Comparison of ENCODE assay signal across 29 cellular contexts in the genomic region with DNA sequence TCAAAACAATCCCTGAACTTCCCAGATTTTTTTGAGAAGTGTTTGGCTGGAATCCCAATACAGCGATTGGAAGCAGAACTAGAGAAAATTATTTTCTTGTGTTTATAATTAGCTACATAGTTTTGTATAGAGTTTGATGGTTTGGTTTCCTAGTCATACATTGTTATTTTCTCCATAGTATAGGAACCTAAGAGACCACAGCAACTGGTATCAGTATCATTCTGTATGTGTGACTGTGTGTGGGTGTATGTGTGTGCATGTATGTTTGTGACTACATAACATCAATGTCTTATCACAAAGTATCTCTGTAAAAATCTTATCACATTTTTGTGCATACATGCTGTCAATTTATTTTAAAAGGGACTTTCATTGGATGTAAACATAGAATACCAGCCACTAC.
"Had no signal": no experiment of that assay in that cellular context is flagged by ENCODE, and none has a peak within 500 bp of the region (broad histone marks: within the 10 kb centered on the region; RNA-seq: fewer than 3 reads in every experiment).

No MANE protein-coding gene starts in this region.

- DNase-seq: activated CD4-positive, alpha-beta memory T cell treated with anti-CD3 and anti-CD28 coated beads for 36 hours; activated CD4-positive, alpha-beta T cell treated with anti-CD3 and anti-CD28 coated beads for 36 hours; activated CD4-positive, alpha-beta T cell treated with anti-CD3 and anti-CD28 coated beads, Interleukin-2, amount 10 ng/mL, durations not matched to agents 24 days and 14 days; activated CD4-positive, CD25-positive, alpha-beta regulatory T cell; activated CD4-positive, CD25-positive, alpha-beta regulatory T cell treated with anti-CD3 and anti-CD28 coated beads, Interleukin-2, amount 50 U/mL, for 72 hours; activated CD8-positive, alpha-beta memory T cell treated with anti-CD3 and anti-CD28 coated beads, Interleukin-2, amount 10 ng/mL, durations not matched to agents 7 days and 5 days; activated CD8-positive, alpha-beta memory T cell treated with anti-CD3 and anti-CD28 coated beads, Interleukin-2, amount 50 U/mL, for 4 hours; activated CD8-positive, alpha-beta T cell treated with anti-CD3 and anti-CD28 coated beads, Interleukin-2, amount 10 ng/mL, durations not matched to agents 7 days and 5 days; activated effector memory CD4-positive, alpha-beta T cell treated with anti-CD3 and anti-CD28 coated beads, Interleukin-2, amount 50 U/mL, for 16 hours; activated naive CD4-positive, alpha-beta T cell treated with anti-CD3 and anti-CD28 coated beads for 36 hours; activated naive CD8-positive, alpha-beta T cell treated with anti-CD3 and anti-CD28 coated beads for 36 hours; activated naive CD8-positive, alpha-beta T cell treated with anti-CD3 and anti-CD28 coated beads, Interleukin-2, amount 50 U/mL, for 24 hours; activated T-cell treated with anti-CD3 and anti-CD28 coated beads, Interleukin-2, amount 50 U/mL, for 1 hour; activated T-cell treated with anti-CD3 and anti-CD28 coated beads, Interleukin-2, amount 50 U/mL, for 48 hours; adrenal gland; amygdala; aorta; body of pancreas; caudate nucleus; cortex of kidney; dermis blood vessel endothelial cell; effector CD4-positive, alpha-beta T cell; effector memory CD8-positive, alpha-beta T cell; erythroblast; foreskin keratinocyte; heart right ventricle had no signal

- H3K4me3 ChIP-seq: adrenal gland, body of pancreas, esophagus muscularis mucosa, gastroesophageal sphincter, heart right ventricle, hepatocyte had no signal

- ATAC-seq: activated CD4-positive, alpha-beta T cell treated with anti-CD3 and anti-CD28 coated beads for 36 hours; activated CD8-positive, alpha-beta memory T cell treated with anti-CD3 and anti-CD28 coated beads, Interleukin-2, amount 10 ng/mL, durations not matched to agents 7 days and 5 days; activated CD8-positive, alpha-beta T cell treated with anti-CD3 and anti-CD28 coated beads, Interleukin-2, amount 10 ng/mL, durations not matched to agents 7 days and 5 days; activated naive CD8-positive, alpha-beta T cell treated with anti-CD3 and anti-CD28 coated beads, Interleukin-2, amount 50 U/mL, for 24 hours; body of pancreas; effector memory CD8-positive, alpha-beta T cell; foreskin keratinocyte; gastroesophageal sphincter; heart right ventricle had no signal
